ENCODE assay signal across 16 cellular contexts in the genomic region with DNA sequence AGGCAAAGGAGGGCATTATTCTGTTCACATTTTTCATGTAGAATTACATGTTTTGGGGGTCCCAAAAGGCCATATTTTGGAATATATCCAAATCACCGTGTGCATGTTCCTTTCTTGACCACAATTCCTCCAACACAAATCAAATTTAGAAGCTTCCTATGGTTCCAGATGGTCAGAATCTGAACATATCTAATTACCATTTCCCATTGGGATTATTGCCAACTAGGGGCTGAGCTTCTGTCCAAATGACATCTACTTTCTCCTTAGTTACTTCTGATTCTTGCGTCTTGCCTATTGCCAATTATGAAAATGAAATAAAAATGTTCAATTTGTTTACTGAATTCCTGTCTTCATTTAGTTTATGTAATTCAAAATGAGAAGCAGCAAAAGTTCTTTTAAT.
DNase-seq lines count a peak whose midpoint lies in the region; ATAC-seq and TF ChIP-seq lines count a peak whose summit lies in the region.
"Had no signal": no experiment of that assay in that cellular context is flagged by ENCODE, and none has a peak within 500 bp of the region (broad histone marks: within the 10 kb centered on the region; RNA-seq: fewer than 3 reads in every experiment).

No MANE protein-coding gene starts in this region.

- TF ChIP-seq CTCF in GM23338 (conservative IDR thresholded peaks at IDR 0.05; ENCODE audit: low read depth in 2 of 2) = no peak

- peaks cover 2% of the 10 kb centered on the region for H3K27me3 Mint-ChIP-seq in GM23338 (ENCODE audit: insufficient read depth, low read depth, poor library complexity)

- no peaks in the 10 kb centered on the region for H3K36me3 ChIP-seq in GM23338 (ENCODE audit: insufficient read depth)

- H3K9me2 ChIP-seq in GM23338 (ENCODE audit: insufficient read depth) = 0 out of 2 replicates have a peak, but pooled peaks cover 7% of the 10 kb centered on the region

- no peak overlapping the region for H3K27ac ChIP-seq in GM23338 (ENCODE audit: low read depth)
- H3K27ac ChIP-seq: C4-2B, GM23248 had no signal

- H3K4me2 ChIP-seq in GM23338 = no peak overlapping the region

- no peaks in the 10 kb centered on the region for H3K36me3 Mint-ChIP-seq in GM23338 (ENCODE audit: low read depth)
- H3K36me3 Mint-ChIP-seq: CD4-positive, alpha-beta memory T cell had no signal

- no peaks in the 10 kb centered on the region for H3K27me3 ChIP-seq in GM23338 (ENCODE audit: insufficient read depth)

- peaks cover 1% of the 10 kb centered on the region; the same call in 2 of the 3 replicates for H3K4me1 Mint-ChIP-seq in GM23338

- no peaks in the 10 kb centered on the region for H4K20me1 ChIP-seq in GM23338 (replicated peaks; ENCODE audit: insufficient read depth)

- H3K4me3 Mint-ChIP-seq in GM23338 = no peak overlapping the region
- H3K4me3 Mint-ChIP-seq: B cell; CD4-positive, alpha-beta memory T cell had no signal

- no peak overlapping the region for H3K4me3 ChIP-seq in GM23338
- H3K4me3 ChIP-seq: GM23248 had no signal

- H2AFZ ChIP-seq in GM23338 = peak overlapping the region; percentile 66; the same call in 1 of the 2 replicates
- H2AFZ ChIP-seq: GM23248 had no signal

- no peaks in the 10 kb centered on the region for H3K4me1 ChIP-seq in GM23338 (ENCODE audit: insufficient read depth)

- ATAC-seq in GM23338 = no peak
- ATAC-seq in GM19452 (IDR thresholded peaks at IDR 0.05; ENCODE audit: unreplicated experiment) = no peak
- no peak for ATAC-seq in GM21786 (IDR thresholded peaks at IDR 0.05; ENCODE audit: unreplicated experiment)

- no peaks in the 10 kb centered on the region; the same call in 2 of the 3 replicates for H3K9me3 Mint-ChIP-seq in GM23338
- H3K9me3 Mint-ChIP-seq: CD4-positive, alpha-beta memory T cell had no signal

- DNase-seq in DMS 273 (lab: John Stamatoyannopoulos, UW; ENCODE audit: unreplicated experiment) (peak; percentile 83), GM23338 (ENCODE audit: low spot score) (no peak), NCI-H69 (lab: John Stamatoyannopoulos, UW) (peak; percentile 79), cerebellum (ENCODE audit: low spot score) (peak; percentile 34), NCI-H1436 (lab: John Stamatoyannopoulos, UW) (no peak)
- no peak for DNase-seq in activated naive CD4-positive, alpha-beta T cell (lab: John Stamatoyannopoulos, UW)
- DNase-seq: DND-41, GF-D8, GM23248, H7, IMR-90 had no signal

- H3K79me2 ChIP-seq in GM23338 (replicated peaks; ENCODE audit: insufficient read depth) = no peaks in the 10 kb centered on the region

- H3F3A ChIP-seq in GM23338 (replicated peaks; ENCODE audit: low read depth) = 0 out of 2 replicates have a peak, but pooled peaks cover 4% of the 10 kb centered on the region

- no peak overlapping the region for H3K27ac Mint-ChIP-seq in GM23338
- H3K27ac Mint-ChIP-seq: B cell; CD4-positive, alpha-beta memory T cell had no signal

TF ChIP-seq in GM23338, 12 proteins besides CTCF, POLR2A, EP300 and RAD21 (continues in another document):
- no peak for TF ChIP-seq ZNF114 (CRISPR knock-in tag; IDR thresholded peaks at IDR 0.05)
- TF ChIP-seq, protein P1, sequence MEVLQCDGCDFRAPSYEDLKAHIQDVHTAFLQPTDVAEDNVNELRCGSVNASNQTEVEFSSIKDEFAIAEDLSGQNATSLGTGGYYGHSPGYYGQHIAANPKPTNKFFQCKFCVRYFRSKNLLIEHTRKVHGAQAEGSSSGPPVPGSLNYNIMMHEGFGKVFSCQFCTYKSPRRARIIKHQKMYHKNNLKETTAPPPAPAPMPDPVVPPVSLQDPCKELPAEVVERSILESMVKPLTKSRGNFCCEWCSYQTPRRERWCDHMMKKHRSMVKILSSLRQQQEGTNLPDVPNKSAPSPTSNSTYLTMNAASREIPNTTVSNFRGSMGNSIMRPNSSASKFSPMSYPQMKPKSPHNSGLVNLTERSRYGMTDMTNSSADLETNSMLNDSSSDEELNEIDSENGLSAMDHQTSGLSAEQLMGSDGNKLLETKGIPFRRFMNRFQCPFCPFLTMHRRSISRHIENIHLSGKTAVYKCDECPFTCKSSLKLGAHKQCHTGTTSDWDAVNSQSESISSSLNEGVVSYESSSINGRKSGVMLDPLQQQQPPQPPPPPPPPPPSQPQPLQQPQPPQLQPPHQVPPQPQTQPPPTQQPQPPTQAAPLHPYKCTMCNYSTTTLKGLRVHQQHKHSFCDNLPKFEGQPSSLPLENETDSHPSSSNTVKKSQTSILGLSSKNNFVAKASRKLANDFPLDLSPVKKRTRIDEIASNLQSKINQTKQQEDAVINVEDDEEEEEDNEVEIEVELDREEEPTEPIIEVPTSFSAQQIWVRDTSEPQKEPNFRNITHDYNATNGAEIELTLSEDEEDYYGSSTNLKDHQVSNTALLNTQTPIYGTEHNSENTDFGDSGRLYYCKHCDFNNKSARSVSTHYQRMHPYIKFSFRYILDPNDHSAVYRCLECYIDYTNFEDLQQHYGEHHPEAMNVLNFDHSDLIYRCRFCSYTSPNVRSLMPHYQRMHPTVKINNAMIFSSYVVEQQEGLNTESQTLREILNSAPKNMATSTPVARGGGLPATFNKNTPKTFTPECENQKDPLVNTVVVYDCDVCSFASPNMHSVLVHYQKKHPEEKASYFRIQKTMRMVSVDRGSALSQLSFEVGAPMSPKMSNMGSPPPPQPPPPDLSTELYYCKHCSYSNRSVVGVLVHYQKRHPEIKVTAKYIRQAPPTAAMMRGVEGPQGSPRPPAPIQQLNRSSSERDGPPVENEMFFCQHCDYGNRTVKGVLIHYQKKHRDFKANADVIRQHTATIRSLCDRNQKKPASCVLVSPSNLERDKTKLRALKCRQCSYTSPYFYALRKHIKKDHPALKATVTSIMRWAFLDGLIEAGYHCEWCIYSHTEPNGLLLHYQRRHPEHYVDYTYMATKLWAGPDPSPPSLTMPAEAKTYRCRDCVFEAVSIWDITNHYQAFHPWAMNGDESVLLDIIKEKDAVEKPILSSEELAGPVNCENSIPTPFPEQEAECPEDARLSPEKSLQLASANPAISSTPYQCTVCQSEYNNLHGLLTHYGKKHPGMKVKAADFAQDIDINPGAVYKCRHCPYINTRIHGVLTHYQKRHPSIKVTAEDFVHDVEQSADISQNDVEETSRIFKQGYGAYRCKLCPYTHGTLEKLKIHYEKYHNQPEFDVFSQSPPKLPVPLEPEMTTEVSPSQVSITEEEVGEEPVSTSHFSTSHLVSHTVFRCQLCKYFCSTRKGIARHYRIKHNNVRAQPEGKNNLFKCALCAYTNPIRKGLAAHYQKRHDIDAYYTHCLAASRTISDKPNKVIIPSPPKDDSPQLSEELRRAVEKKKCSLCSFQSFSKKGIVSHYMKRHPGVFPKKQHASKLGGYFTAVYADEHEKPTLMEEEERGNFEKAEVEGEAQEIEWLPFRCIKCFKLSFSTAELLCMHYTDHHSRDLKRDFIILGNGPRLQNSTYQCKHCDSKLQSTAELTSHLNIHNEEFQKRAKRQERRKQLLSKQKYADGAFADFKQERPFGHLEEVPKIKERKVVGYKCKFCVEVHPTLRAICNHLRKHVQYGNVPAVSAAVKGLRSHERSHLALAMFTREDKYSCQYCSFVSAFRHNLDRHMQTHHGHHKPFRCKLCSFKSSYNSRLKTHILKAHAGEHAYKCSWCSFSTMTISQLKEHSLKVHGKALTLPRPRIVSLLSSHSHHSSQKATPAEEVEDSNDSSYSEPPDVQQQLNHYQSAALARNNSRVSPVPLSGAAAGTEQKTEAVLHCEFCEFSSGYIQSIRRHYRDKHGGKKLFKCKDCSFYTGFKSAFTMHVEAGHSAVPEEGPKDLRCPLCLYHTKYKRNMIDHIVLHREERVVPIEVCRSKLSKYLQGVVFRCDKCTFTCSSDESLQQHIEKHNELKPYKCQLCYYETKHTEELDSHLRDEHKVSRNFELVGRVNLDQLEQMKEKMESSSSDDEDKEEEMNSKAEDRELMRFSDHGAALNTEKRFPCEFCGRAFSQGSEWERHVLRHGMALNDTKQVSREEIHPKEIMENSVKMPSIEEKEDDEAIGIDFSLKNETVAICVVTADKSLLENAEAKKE (CRISPR knock-in tag; IDR thresholded peaks at IDR 0.05) = no peak
- TF ChIP-seq, protein P2, sequence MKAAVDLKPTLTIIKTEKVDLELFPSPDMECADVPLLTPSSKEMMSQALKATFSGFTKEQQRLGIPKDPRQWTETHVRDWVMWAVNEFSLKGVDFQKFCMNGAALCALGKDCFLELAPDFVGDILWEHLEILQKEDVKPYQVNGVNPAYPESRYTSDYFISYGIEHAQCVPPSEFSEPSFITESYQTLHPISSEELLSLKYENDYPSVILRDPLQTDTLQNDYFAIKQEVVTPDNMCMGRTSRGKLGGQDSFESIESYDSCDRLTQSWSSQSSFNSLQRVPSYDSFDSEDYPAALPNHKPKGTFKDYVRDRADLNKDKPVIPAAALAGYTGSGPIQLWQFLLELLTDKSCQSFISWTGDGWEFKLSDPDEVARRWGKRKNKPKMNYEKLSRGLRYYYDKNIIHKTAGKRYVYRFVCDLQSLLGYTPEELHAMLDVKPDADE (IDR thresholded peaks at IDR 0.05) = no peak
- no peak for TF ChIP-seq ZNF331 (CRISPR knock-in tag; IDR thresholded peaks at IDR 0.05; ENCODE audit: low read depth)
- no peak for TF ChIP-seq CREB1 (CRISPR knock-in tag; IDR thresholded peaks at IDR 0.05; ENCODE audit: low read depth)
- TF ChIP-seq, protein P3, sequence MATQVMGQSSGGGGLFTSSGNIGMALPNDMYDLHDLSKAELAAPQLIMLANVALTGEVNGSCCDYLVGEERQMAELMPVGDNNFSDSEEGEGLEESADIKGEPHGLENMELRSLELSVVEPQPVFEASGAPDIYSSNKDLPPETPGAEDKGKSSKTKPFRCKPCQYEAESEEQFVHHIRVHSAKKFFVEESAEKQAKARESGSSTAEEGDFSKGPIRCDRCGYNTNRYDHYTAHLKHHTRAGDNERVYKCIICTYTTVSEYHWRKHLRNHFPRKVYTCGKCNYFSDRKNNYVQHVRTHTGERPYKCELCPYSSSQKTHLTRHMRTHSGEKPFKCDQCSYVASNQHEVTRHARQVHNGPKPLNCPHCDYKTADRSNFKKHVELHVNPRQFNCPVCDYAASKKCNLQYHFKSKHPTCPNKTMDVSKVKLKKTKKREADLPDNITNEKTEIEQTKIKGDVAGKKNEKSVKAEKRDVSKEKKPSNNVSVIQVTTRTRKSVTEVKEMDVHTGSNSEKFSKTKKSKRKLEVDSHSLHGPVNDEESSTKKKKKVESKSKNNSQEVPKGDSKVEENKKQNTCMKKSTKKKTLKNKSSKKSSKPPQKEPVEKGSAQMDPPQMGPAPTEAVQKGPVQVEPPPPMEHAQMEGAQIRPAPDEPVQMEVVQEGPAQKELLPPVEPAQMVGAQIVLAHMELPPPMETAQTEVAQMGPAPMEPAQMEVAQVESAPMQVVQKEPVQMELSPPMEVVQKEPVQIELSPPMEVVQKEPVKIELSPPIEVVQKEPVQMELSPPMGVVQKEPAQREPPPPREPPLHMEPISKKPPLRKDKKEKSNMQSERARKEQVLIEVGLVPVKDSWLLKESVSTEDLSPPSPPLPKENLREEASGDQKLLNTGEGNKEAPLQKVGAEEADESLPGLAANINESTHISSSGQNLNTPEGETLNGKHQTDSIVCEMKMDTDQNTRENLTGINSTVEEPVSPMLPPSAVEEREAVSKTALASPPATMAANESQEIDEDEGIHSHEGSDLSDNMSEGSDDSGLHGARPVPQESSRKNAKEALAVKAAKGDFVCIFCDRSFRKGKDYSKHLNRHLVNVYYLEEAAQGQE (IDR thresholded peaks at IDR 0.05; ENCODE audit: unreplicated experiment) = no peak
- no peak for TF ChIP-seq NANOG (IDR thresholded peaks at IDR 0.05; ENCODE audit: borderline replicate concordance)
- TF ChIP-seq EZH2phosphoT487 (IDR thresholded peaks at IDR 0.05; ENCODE audit: unreplicated experiment) = no peak

Comparison
In these comparisons a context has a peak if more than half of its experiments do, and no peak if none do; other contexts are left out.
1. DNase-seq: peak in DMS 273 (single experiment), NCI-H69 (single experiment) and cerebellum (single experiment); none in GM23338 (single experiment), NCI-H1436 (single experiment) and activated naive CD4-positive, alpha-beta T cell (0 of 4).